ENCODE assay signal across 15 cellular contexts in genomic region chr5:68405026-68405684, GRCh38.
A peak's percentile ranks its signal among the peaks of the same experiment; 100 is the strongest.
DNase-seq lines count a peak whose midpoint lies in the region; ATAC-seq and TF ChIP-seq lines count a peak whose summit lies in the region.
"Had no signal": no experiment of that assay in that cellular context is flagged by ENCODE, and none has a peak within 500 bp of the region (broad histone marks: within the 10 kb centered on the region; RNA-seq: fewer than 3 reads in every experiment).

No MANE protein-coding gene starts in this region.

- no peaks in the 10 kb centered on the region for H3K36me3 Mint-ChIP-seq in MCF 10A (ENCODE audit: insufficient read depth, unreplicated experiment)
- no peaks in the 10 kb centered on the region for H3K36me3 Mint-ChIP-seq in activated CD8-positive, alpha-beta T cell treated with anti-CD3 and anti-CD28 coated beads for 36 hours (ENCODE audit: low read depth)
- H3K36me3 Mint-ChIP-seq: brain had no signal

- H3K27me3 Mint-ChIP-seq in MCF 10A (ENCODE audit: insufficient read depth, unreplicated experiment), result no peaks in the 10 kb centered on the region
- no peaks in the 10 kb centered on the region for H3K27me3 Mint-ChIP-seq in activated CD8-positive, alpha-beta T cell treated with anti-CD3 and anti-CD28 coated beads for 36 hours
- H3K27me3 Mint-ChIP-seq: effector memory CD8-positive, alpha-beta T cell had no signal

- H3K36me3 ChIP-seq in breast epithelium (no peaks in the 10 kb centered on the region), esophagus squamous epithelium (no peaks in the 10 kb centered on the region)

- no peaks in the 10 kb centered on the region for H3K9me3 Mint-ChIP-seq in MCF 10A (ENCODE audit: unreplicated experiment)
- peaks cover 2% of the 10 kb centered on the region for H3K9me3 Mint-ChIP-seq in activated CD8-positive, alpha-beta T cell treated with anti-CD3 and anti-CD28 coated beads for 36 hours
- H3K9me3 Mint-ChIP-seq: effector memory CD8-positive, alpha-beta T cell had no signal

- no peak overlapping the region for H3K4me3 Mint-ChIP-seq in MCF 10A (ENCODE audit: unreplicated experiment)
- no peak overlapping the region for H3K4me3 Mint-ChIP-seq in activated CD8-positive, alpha-beta T cell treated with anti-CD3 and anti-CD28 coated beads for 36 hours
- H3K4me3 Mint-ChIP-seq: brain had no signal

- POLR2A ChIA-PET in MCF 10A (lab: Yijun Ruan, JAX), result interaction anchor here (0.6 to 1.5 kb wide), 3 partner anchors 9 to 124 kb away, joined by 3 to 5 read pairs (median 3); no protein-coding TSS in a partner anchor
- POLR2A ChIA-PET in activated CD8-positive, alpha-beta T cell treated with anti-CD3 and anti-CD28 coated beads for 36 hours (lab: Charles Lee), result no interaction called here

- H3K27ac ChIP-seq in breast epithelium (no peak overlapping the region), esophagus squamous epithelium (no peak overlapping the region)

- TF ChIP-seq CTCF in MCF 10A (IDR thresholded peaks at IDR 0.05; ENCODE audit: unreplicated experiment), result no peak
- no peak for TF ChIP-seq CTCF in breast epithelium (IDR thresholded peaks at IDR 0.05)
- no peak for TF ChIP-seq CTCF in activated CD8-positive, alpha-beta T cell treated with anti-CD3 and anti-CD28 coated beads for 36 hours (IDR thresholded peaks at IDR 0.05)
- TF ChIP-seq CTCF in esophagus squamous epithelium (IDR thresholded peaks at IDR 0.05), result no peak

- DNase-seq in MCF 10A (ENCODE audit: unreplicated experiment) (peak; percentile 58), breast epithelium (ENCODE audit: low spot score in 2 of 2) (no peak), iris pigment epithelial cell (ENCODE audit: low read depth) (peak; percentile 20), esophagus squamous epithelium (lab: John Stamatoyannopoulos, UW) (no peak), amygdala (lab: John Stamatoyannopoulos, UW) (no peak), NCI-H146 (lab: John Stamatoyannopoulos, UW) (no peak)
- no peak for DNase-seq in activated CD8-positive, alpha-beta T cell treated with anti-CD3 and anti-CD28 coated beads for 36 hours
- DNase-seq: effector memory CD8-positive, alpha-beta T cell; mesenchymal stem cell; NCI-H1417; NCI-H748 treated with DMSO at 0.1 percent for 48 hours; stimulated activated CD8-positive, alpha-beta memory T cell treated with anti-CD3 and anti-CD28 coated beads, Interleukin-4, amount 100 ng/mL, for 48 hours had no signal

- H3K4me1 Mint-ChIP-seq in MCF 10A (ENCODE audit: insufficient read depth, unreplicated experiment), result peaks cover 30% of the 10 kb centered on the region
- peaks cover 27% of the 10 kb centered on the region for H3K4me1 Mint-ChIP-seq in activated CD8-positive, alpha-beta T cell treated with anti-CD3 and anti-CD28 coated beads for 36 hours (ENCODE audit: low read depth)

- H3K4me3 ChIP-seq in breast epithelium (no peak overlapping the region), esophagus squamous epithelium (no peak overlapping the region)

- peak; percentile 38 for ATAC-seq in activated CD8-positive, alpha-beta T cell treated with anti-CD3 and anti-CD28 coated beads for 36 hours
- no peak for ATAC-seq in GM21447 (IDR thresholded peaks at IDR 0.05; ENCODE audit: unreplicated experiment)
- ATAC-seq: effector memory CD8-positive, alpha-beta T cell; HepG2 had no signal

- H3K4me1 ChIP-seq in breast epithelium, result no peaks in the 10 kb centered on the region
- H3K4me1 ChIP-seq in esophagus squamous epithelium, result peaks cover 0 to 17% (median 8%) of the 10 kb centered on the region in 3 donors

- TF ChIP-seq POLR2A in breast epithelium (IDR thresholded peaks at IDR 0.05) (no peak), esophagus squamous epithelium (IDR thresholded peaks at IDR 0.05) (no peak)

- no peak overlapping the region for H3K27ac Mint-ChIP-seq in MCF 10A (ENCODE audit: low read depth, unreplicated experiment)
- no peak overlapping the region for H3K27ac Mint-ChIP-seq in activated CD8-positive, alpha-beta T cell treated with anti-CD3 and anti-CD28 coated beads for 36 hours

- H3K27me3 ChIP-seq in breast epithelium, result no peaks in the 10 kb centered on the region
- H3K27me3 ChIP-seq in esophagus squamous epithelium, result no peaks in the 10 kb centered on the region

- CTCF ChIA-PET in MCF 10A (lab: Yijun Ruan, JAX), result interaction anchor here (1.0 to 1.2 kb wide), 3 partner anchors 12 to 51 kb away, joined by 3 to 5 read pairs (median 3); no protein-coding TSS in a partner anchor
- CTCF ChIA-PET in activated CD8-positive, alpha-beta T cell treated with anti-CD3 and anti-CD28 coated beads for 36 hours (lab: Charles Lee), result interaction anchor here (0.7 to 1.6 kb wide), 5 partner anchors 16 to 119 kb away, joined by 3 to 4 read pairs (median 3); no protein-coding TSS in a partner anchor

- no TSS peak for BruUV-seq in MCF 10A (replicated peaks; lab: Mats Ljungman, UMichigan)

- 38 to 61% methylated on average over 1 of the region's 1 CpG for WGBS in esophagus squamous epithelium, 2 donors

- no peaks in the 10 kb centered on the region for H3K9me3 ChIP-seq in breast epithelium
- no peaks in the 10 kb centered on the region for H3K9me3 ChIP-seq in esophagus squamous epithelium

- intact Hi-C loops in MCF 10A (cut with micrococcal nuclease), result loop anchor here (5.0 kb wide), 1 partner anchor 73 kb away; no protein-coding TSS in a partner anchor
- intact Hi-C loops in breast epithelium (cut with DNase I; ENCODE audit: low total_unique reads), result no loop called here
- intact Hi-C loops in activated CD8-positive, alpha-beta T cell treated with anti-CD3 and anti-CD28 coated beads for 36 hours (cut with micrococcal nuclease), result no loop called here
- intact Hi-C loops in esophagus squamous epithelium (cut with DNase I), result no loop called here

Comparison
In these comparisons a context has a peak if more than half of its experiments do, and no peak if none do; other contexts are left out.
1. DNase-seq: peak in MCF 10A (single experiment) and iris pigment epithelial cell (single experiment); none in breast epithelium (0 of 2), activated CD8-positive, alpha-beta T cell treated with anti-CD3 and anti-CD28 coated beads for 36 hours (single experiment), esophagus squamous epithelium (single experiment), amygdala (0 of 56) and NCI-H146 (single experiment).